9 cellular contexts compared by ENCODE assay signal in the genomic region with DNA sequence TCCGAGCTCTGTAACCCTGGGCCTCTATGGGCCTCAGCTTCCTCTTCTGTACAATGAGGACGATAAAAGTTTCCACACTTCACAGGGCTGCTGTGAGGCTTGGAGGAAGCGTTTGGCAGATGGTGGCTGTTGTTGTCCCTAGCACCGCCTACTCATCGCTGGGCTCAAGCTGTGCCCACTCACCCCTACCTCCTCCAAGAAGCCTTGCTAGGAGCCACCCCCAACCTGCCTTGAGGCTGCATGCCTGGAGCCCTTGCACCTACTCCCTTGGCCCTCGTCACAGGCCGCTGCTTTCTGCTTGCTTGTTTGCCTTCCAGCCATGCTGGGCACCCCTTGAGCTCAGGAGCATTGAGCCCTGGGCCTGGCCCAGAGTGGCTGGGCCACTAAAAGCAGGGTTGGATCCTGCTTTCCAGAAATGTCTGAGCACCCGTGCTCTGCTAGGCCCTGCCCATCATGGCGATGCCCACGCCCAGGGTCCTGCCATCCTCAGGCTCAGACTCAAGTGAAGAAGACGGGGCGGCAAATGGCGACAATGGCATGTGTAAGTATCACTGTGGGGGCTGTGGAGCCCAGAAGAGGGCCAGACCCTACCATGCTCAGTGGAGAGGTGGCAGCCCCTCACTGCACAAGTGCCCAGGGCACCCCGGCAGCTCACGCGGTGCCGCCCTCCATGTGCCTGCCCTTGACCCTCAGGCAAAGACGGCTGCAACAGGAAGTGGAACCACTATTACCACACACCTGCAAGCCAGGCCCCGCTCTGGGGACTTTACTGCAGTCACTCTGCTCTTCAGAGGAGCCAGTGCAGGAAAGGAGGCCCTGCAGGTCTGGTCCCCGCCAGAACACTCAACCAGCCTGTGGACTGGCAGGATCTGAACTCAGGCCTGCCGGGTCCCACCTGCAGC. TPM values are rescaled to one million over a fixed set of nuclear protein-coding genes. Genes with fewer than 3 reads are reported as not detected.
DNase-seq lines count a peak whose midpoint lies in the region; ATAC-seq, FAIRE-seq and TF ChIP-seq lines count a peak whose summit lies in the region.
"Had no signal": no experiment of that assay in that cellular context is flagged by ENCODE, and none has a peak within 500 bp of the region (broad histone marks: within the 10 kb centered on the region; RNA-seq: fewer than 3 reads in every experiment).

No MANE protein-coding gene starts in this region.

- no peak for TF ChIP-seq POLR2A in K562 (conservative IDR thresholded peaks at IDR 0.05)

- peaks cover 5% of the 10 kb centered on the region; the same call in 1 of the 3 replicates for H3K36me3 ChIP-seq in K562 (ENCODE audit: control insufficient read depth, insufficient read depth, low read length)

- H3K36me3 Mint-ChIP-seq in activated naive CD4-positive, alpha-beta T cell treated with anti-CD3 and anti-CD28 coated beads, Interleukin-2, amount 10 ng/mL, durations not matched to agents 7 days and 5 days = peaks cover 31% of the 10 kb centered on the region
- H3K36me3 Mint-ChIP-seq in progenitor cell of endocrine pancreas (ENCODE audit: insufficient read depth) = peaks cover 4% of the 10 kb centered on the region

- H3K4me3 Mint-ChIP-seq in activated naive CD4-positive, alpha-beta T cell treated with anti-CD3 and anti-CD28 coated beads, Interleukin-2, amount 10 ng/mL, durations not matched to agents 7 days and 5 days = peak overlapping the region; percentile 53
- H3K4me3 Mint-ChIP-seq in progenitor cell of endocrine pancreas (ENCODE audit: low read depth) = no peak overlapping the region

- TF ChIP-seq EP300 in K562 (IDR thresholded peaks at IDR 0.05; ENCODE audit: low read length) = no peak

- H3K4me1 ChIP-seq in K562 (replicated peaks in 1 of 2; ENCODE audit: control insufficient read depth in 2 of 2, insufficient read depth in 2 of 2, low read length in 2 of 2) = peaks cover 54 to 71% of the 10 kb centered on the region in 2 experiments

- no peaks in the 10 kb centered on the region for H3K27me3 ChIP-seq in K562 (ENCODE audit: control insufficient read depth in 2 of 2, insufficient read depth in 2 of 2, low read length in 2 of 2)

- no peaks in the 10 kb centered on the region for H3K9me3 Mint-ChIP-seq in activated naive CD4-positive, alpha-beta T cell treated with anti-CD3 and anti-CD28 coated beads, Interleukin-2, amount 10 ng/mL, durations not matched to agents 7 days and 5 days
- H3K9me3 Mint-ChIP-seq in progenitor cell of endocrine pancreas (ENCODE audit: low read depth) = no peaks in the 10 kb centered on the region

- H3K9me1 ChIP-seq in K562 (ENCODE audit: control insufficient read depth, insufficient read depth, low read length) = no peaks in the 10 kb centered on the region

- H3K4me2 ChIP-seq in K562 (ENCODE audit: insufficient read depth, low read length) = peak overlapping the region; percentile 2; the same call in 1 of the 2 replicates

- in situ Hi-C loops in K562 (cut with MboI) = loop anchor here (5.0 kb wide), 1 partner anchor 33 kb away; no protein-coding TSS in a partner anchor

- H3K9me3 ChIP-seq in K562 (replicated peaks; ENCODE audit: control insufficient read depth, insufficient read depth, low read depth, low read length) = no peaks in the 10 kb centered on the region

- H3K27me3 Mint-ChIP-seq in activated naive CD4-positive, alpha-beta T cell treated with anti-CD3 and anti-CD28 coated beads, Interleukin-2, amount 10 ng/mL, durations not matched to agents 7 days and 5 days = no peaks in the 10 kb centered on the region
- no peaks in the 10 kb centered on the region for H3K27me3 Mint-ChIP-seq in progenitor cell of endocrine pancreas

- no peak for TF ChIP-seq CTCF in K562 (IDR thresholded peaks at IDR 0.05 in 2 of 3, conservative IDR thresholded peaks at IDR 0.05 in 1 of 3; ENCODE audit: insufficient read depth in 2 of 3, low read depth in 1 of 3, low read length in 3 of 3)
- TF ChIP-seq CTCF in progenitor cell of endocrine pancreas (IDR thresholded peaks at IDR 0.05; ENCODE audit: unreplicated experiment) = no peak

- H3K9ac ChIP-seq in K562 (ENCODE audit: insufficient read depth in 1 of 2, low read depth in 2 of 2, low read length in 2 of 2) = peak overlapping the region; percentile 32 to 85

- intact Hi-C loops in K562 (cut with micrococcal nuclease) = no loop called here

- no peak for ATAC-seq in K562

- TF ChIP-seq RAD21 in K562 (CRISPR knock-in tag; conservative IDR thresholded peaks at IDR 0.05 in 1 of 2, IDR thresholded peaks at IDR 0.05 in 1 of 2) = no peak

- peak overlapping the region; percentile 69; the same call in 2 of the 3 replicates for H3K27ac ChIP-seq in K562 (ENCODE audit: extremely low read depth, low read depth, low read length)

- peaks cover 81% of the 10 kb centered on the region for H3K4me1 Mint-ChIP-seq in activated naive CD4-positive, alpha-beta T cell treated with anti-CD3 and anti-CD28 coated beads, Interleukin-2, amount 10 ng/mL, durations not matched to agents 7 days and 5 days
- H3K4me1 Mint-ChIP-seq in progenitor cell of endocrine pancreas (ENCODE audit: low read depth) = peaks cover 1% of the 10 kb centered on the region

- 0 out of 2 replicates have a peak overlapping the region, but pooled peaks have one; percentile 5 for H2AFZ ChIP-seq in K562 (ENCODE audit: low read depth, low read length)

- 90% methylated on average over 20 of the region's 21 CpGs for WGBS in K562 (ENCODE audit: insufficient coverage, low coverage, missing lambda C conversion rate)

- no peaks in the 10 kb centered on the region for H3K79me2 ChIP-seq in K562 (ENCODE audit: control insufficient read depth, insufficient read depth, low read length)

- H4K20me1 ChIP-seq in K562 (replicated peaks; ENCODE audit: control insufficient read depth, insufficient read depth, low read length) = no peaks in the 10 kb centered on the region

- no peak overlapping the region for H3K4me3 ChIP-seq in K562

- H3K27ac Mint-ChIP-seq in activated naive CD4-positive, alpha-beta T cell treated with anti-CD3 and anti-CD28 coated beads, Interleukin-2, amount 10 ng/mL, durations not matched to agents 7 days and 5 days = peak overlapping the region; percentile 98
- peak overlapping the region; percentile 45 for H3K27ac Mint-ChIP-seq in progenitor cell of endocrine pancreas

- no TSS peak for BruUV-seq in K562 (replicated peaks; lab: Mats Ljungman, UMichigan)

- CTCF ChIA-PET in activated naive CD4-positive, alpha-beta T cell treated with anti-CD3 and anti-CD28 coated beads, Interleukin-2, amount 10 ng/mL, durations not matched to agents 7 days and 5 days (lab: Charles Lee) = interaction anchor here (1.2 to 18.0 kb wide), 12 partner anchors 10 to 128 kb away, joined by 3 to 632 read pairs (median 7); partner anchors contain the start of genes CD52, CEP85 and UBXN11
- CTCF ChIA-PET in K562 (lab: Yijun Ruan, JAX; ENCODE audit: low intra/inter-chr PET ratio) = interaction anchor here (0.5 to 1.6 kb wide), 2 partner anchors 10 to 310 kb away, joined by 3 read pairs; partner anchors contain the start of gene SH3BGRL3

- POLR2A ChIA-PET in K562 (lab: Yijun Ruan, JAX) = interaction anchor here (0.6 to 2.0 kb wide), 11 partner anchors 10 to 189 kb away, joined by 3 to 10 read pairs (median 3); partner anchors contain the start of genes CD52, SH3BGRL3 and UBXN11

- FAIRE-seq in K562 (lab: Jason Lieb, UNC) = no peak
- FAIRE-seq: TTC549 had no signal

- DNase-seq in activated naive CD4-positive, alpha-beta T cell treated with anti-CD3 and anti-CD28 coated beads, Interleukin-2, amount 10 ng/mL, durations not matched to agents 7 days and 5 days = peak; percentile 66
- DNase-seq in activated naive CD4-positive, alpha-beta T cell treated with anti-CD3 and anti-CD28 coated beads, Interleukin-2, amount 50 U/mL, for 16 hours = no peak
- peak; percentile 97 for DNase-seq in NAMALWA (ENCODE audit: low spot score)
- DNase-seq in K562 (ENCODE audit: extremely low read depth in 1 of 4, low spot score in 3 of 4) = peak in 1 of 4 experiments; percentile 14
- DNase-seq in progenitor cell of endocrine pancreas (ENCODE audit: low spot score, unreplicated experiment) = no peak
- DNase-seq in NCI-H1417 (lab: John Stamatoyannopoulos, UW) = no peak
- no peak for DNase-seq in NCI-H2196 treated with DMSO at 0.1 percent for 48 hours (lab: John Stamatoyannopoulos, UW; ENCODE audit: unreplicated experiment)
- no peak for DNase-seq in iPS-NIHi7 (ENCODE audit: extremely low spot score)

RNA-seq across cellular contexts. Expression of gene SH3BGRL3, which starts 9.5 kb away (rescaled TPM):
- 38.1 and 86.2 TPM in 2 replicates for total RNA-seq in K562 (2011; cell fraction: chromatin; rRNA removed; ENCODE audit: low replicate concordance)
- 46.2 and 57.2 TPM in 2 replicates for total RNA-seq in K562 (2011; cell fraction: nucleolus; rRNA removed)
- total RNA-seq in K562 (2011; cell fraction: nucleoplasm; rRNA removed) = 65.8 and 101 TPM in 2 replicates
- total RNA-seq in K562 (2014; rRNA removed) (32.9 and 60.5 TPM in 2 replicates), K562 (2014; rRNA removed; fragmentation: Illumina TruSeq; extraction: Trizol) (29.8 and 30.3 TPM in 2 replicates), K562 (2015; rRNA removed; fragmentation: Illumina TruSeq; extraction: Trizol) (54.2 and 55.0 TPM in 2 replicates), K562 (2021) (96.2 and 110 TPM in 2 replicates), progenitor cell of endocrine pancreas (63.8 and 66.6 TPM in 2 replicates)
- polyA plus RNA-seq in K562 (2011; rRNA removed) (50.3 and 83.3 TPM in 2 replicates), K562 (2014; fragmentation: Illumina TruSeq; extraction: Trizol) (140 and 152 TPM in 2 replicates), K562 (2014; fragmentation: Nextera tagmentation; extraction: Ambion mirVana) (100 to 1,000 TPM; 106 to 137 TPM), K562 (2014; rRNA removed) (31.1 and 33.8 TPM in 2 replicates)
- polyA plus RNA-seq in K562 (2011; cell fraction: cytosol; rRNA removed) = 116 and 139 TPM in 2 replicates
- polyA plus RNA-seq in K562 (2011; cell fraction: nucleus; rRNA removed) = 74.3 and 96.2 TPM in 2 replicates
- 175 and 179 TPM in 2 replicates for polyA plus RNA-seq in K562 (2012)
- polyA minus RNA-seq in K562 (2011; rRNA and poly(A)+ RNA removed) = 79.6 and 89.0 TPM in 2 replicates
- polyA minus RNA-seq in K562 (2011; cell fraction: cytosol; rRNA and poly(A)+ RNA removed) = 86.5 and 93.9 TPM in 2 replicates
- 34.3 and 44.0 TPM in 2 replicates for polyA minus RNA-seq in K562 (2011; cell fraction: nucleus; rRNA and poly(A)+ RNA removed)

RNA-seq across cellular contexts. Expression of gene UBXN11, which starts 17.0 kb away (rescaled TPM):
- 26.5 and 67.3 TPM in 2 replicates for total RNA-seq in K562 (2011; cell fraction: chromatin; rRNA removed; ENCODE audit: low replicate concordance)
- total RNA-seq in K562 (2011; cell fraction: nucleolus; rRNA removed) = 42.6 and 44.4 TPM in 2 replicates
- 37.0 and 39.5 TPM in 2 replicates for total RNA-seq in K562 (2011; cell fraction: nucleoplasm; rRNA removed)
- total RNA-seq in K562 (2014; rRNA removed) (11.3 and 11.5 TPM in 2 replicates), K562 (2014; rRNA removed; fragmentation: Illumina TruSeq; extraction: Trizol) (2.6 and 4.0 TPM in 2 replicates), K562 (2015; rRNA removed; fragmentation: Illumina TruSeq; extraction: Trizol) (8.1 and 8.2 TPM in 2 replicates), K562 (2021) (20.2 and 24.9 TPM in 2 replicates), progenitor cell of endocrine pancreas (47.8 and 48.9 TPM in 2 replicates)
- polyA plus RNA-seq in K562 (2011; rRNA removed) (17.5 and 20.9 TPM in 2 replicates), K562 (2014; fragmentation: Illumina TruSeq; extraction: Trizol) (12.3 and 14.7 TPM in 2 replicates), K562 (2014; fragmentation: Nextera tagmentation; extraction: Ambion mirVana) (1 to 10 TPM in 1 of 2 experiments, under 1 TPM in 1; 0.48 to 2.1 TPM), K562 (2014; rRNA removed) (30.6 and 34.3 TPM in 2 replicates)
- polyA plus RNA-seq in K562 (2011; cell fraction: cytosol; rRNA removed) = 20.1 and 26.4 TPM in 2 replicates
- polyA plus RNA-seq in K562 (2011; cell fraction: nucleus; rRNA removed) = 134 and 188 TPM in 2 replicates
- 23.4 and 28.6 TPM in 2 replicates for polyA plus RNA-seq in K562 (2012)
- 9.3 and 10.4 TPM in 2 replicates for polyA minus RNA-seq in K562 (2011; rRNA and poly(A)+ RNA removed)
- polyA minus RNA-seq in K562 (2011; cell fraction: cytosol; rRNA and poly(A)+ RNA removed) = 7.9 and 8.8 TPM in 2 replicates
- 26.3 and 27.6 TPM in 2 replicates for polyA minus RNA-seq in K562 (2011; cell fraction: nucleus; rRNA and poly(A)+ RNA removed)

RNA-seq across cellular contexts. Expression of gene CD52, which starts 28.3 kb away (rescaled TPM):
- total RNA-seq in K562 (2011; cell fraction: chromatin; rRNA removed; ENCODE audit: low replicate concordance) = 26.7 and 65.5 TPM in 2 replicates
- total RNA-seq in K562 (2011; cell fraction: nucleolus; rRNA removed) = 72.0 and 78.5 TPM in 2 replicates
- 50.2 and 55.9 TPM in 2 replicates for total RNA-seq in K562 (2011; cell fraction: nucleoplasm; rRNA removed)
- 34.9 and 43.3 TPM in 2 replicates for total RNA-seq in K562 (2014; rRNA removed)
- 127 TPM in 2 replicates for total RNA-seq in K562 (2014; rRNA removed; fragmentation: Illumina TruSeq; extraction: Trizol)
- total RNA-seq in K562 (2015; rRNA removed; fragmentation: Illumina TruSeq; extraction: Trizol) = 182 and 185 TPM in 2 replicates
- total RNA-seq in K562 (2021) = 70.9 and 90.7 TPM in 2 replicates
- polyA plus RNA-seq in K562 (2011; rRNA removed) = 312 and 418 TPM in 2 replicates
- 457 and 520 TPM in 2 replicates for polyA plus RNA-seq in K562 (2011; cell fraction: cytosol; rRNA removed)
- 77.7 and 147 TPM in 2 replicates for polyA plus RNA-seq in K562 (2011; cell fraction: nucleus; rRNA removed)
- polyA plus RNA-seq in K562 (2012) = 170 and 195 TPM in 2 replicates
- polyA plus RNA-seq in K562 (2014; fragmentation: Illumina TruSeq; extraction: Trizol) = 147 and 173 TPM in 2 replicates
- polyA plus RNA-seq in K562 (2014; fragmentation: Nextera tagmentation; extraction: Ambion mirVana) = 100 to 1,000 TPM; 355 to 488 TPM
- 152 and 198 TPM in 2 replicates for polyA plus RNA-seq in K562 (2014; rRNA removed)
- 56.1 and 74.7 TPM in 2 replicates for polyA minus RNA-seq in K562 (2011; rRNA and poly(A)+ RNA removed)
- 28.1 and 33.6 TPM in 2 replicates for polyA minus RNA-seq in K562 (2011; cell fraction: cytosol; rRNA and poly(A)+ RNA removed)
- polyA minus RNA-seq in K562 (2011; cell fraction: nucleus; rRNA and poly(A)+ RNA removed) = 6.9 and 14.1 TPM in 2 replicates
- total RNA-seq in progenitor cell of endocrine pancreas = 0.89 and 1.8 TPM in 2 replicates

RNA-seq across cellular contexts. Expression of gene CEP85, which starts 55.4 kb away (rescaled TPM):
- total RNA-seq in K562 (2011; cell fraction: chromatin; rRNA removed; ENCODE audit: low replicate concordance) = 303 and 318 TPM in 2 replicates
- total RNA-seq in K562 (2011; cell fraction: nucleolus; rRNA removed) = 171 and 180 TPM in 2 replicates
- 221 and 317 TPM in 2 replicates for total RNA-seq in K562 (2011; cell fraction: nucleoplasm; rRNA removed)
- 75.9 and 77.9 TPM in 2 replicates for total RNA-seq in K562 (2014; rRNA removed)
- 89.6 and 92.6 TPM in 2 replicates for total RNA-seq in K562 (2014; rRNA removed; fragmentation: Illumina TruSeq; extraction: Trizol)
- 85.3 and 88.7 TPM in 2 replicates for total RNA-seq in K562 (2015; rRNA removed; fragmentation: Illumina TruSeq; extraction: Trizol)
- 80.2 and 84.8 TPM in 2 replicates for total RNA-seq in K562 (2021)
- 140 and 167 TPM in 2 replicates for polyA plus RNA-seq in K562 (2011; rRNA removed)
- 105 and 143 TPM in 2 replicates for polyA plus RNA-seq in K562 (2011; cell fraction: cytosol; rRNA removed)
- polyA plus RNA-seq in K562 (2011; cell fraction: nucleus; rRNA removed) = 433 and 499 TPM in 2 replicates
- polyA plus RNA-seq in K562 (2012) = 59.3 and 74.9 TPM in 2 replicates
- polyA plus RNA-seq in K562 (2014; fragmentation: Illumina TruSeq; extraction: Trizol) = 102 and 107 TPM in 2 replicates
- polyA plus RNA-seq in K562 (2014; fragmentation: Nextera tagmentation; extraction: Ambion mirVana) = 100 to 1,000 TPM in 1 of 2 experiments, 10 to 100 TPM in 1; 42.1 to 107 TPM
- polyA plus RNA-seq in K562 (2014; rRNA removed) = 97.5 and 114 TPM in 2 replicates
- 123 and 147 TPM in 2 replicates for polyA minus RNA-seq in K562 (2011; rRNA and poly(A)+ RNA removed)
- 48.4 and 50.9 TPM in 2 replicates for polyA minus RNA-seq in K562 (2011; cell fraction: cytosol; rRNA and poly(A)+ RNA removed)
- 106 and 172 TPM in 2 replicates for polyA minus RNA-seq in K562 (2011; cell fraction: nucleus; rRNA and poly(A)+ RNA removed)
- total RNA-seq in progenitor cell of endocrine pancreas = 20.8 and 21.3 TPM in 2 replicates

Comparison
In these comparisons a context has a peak if more than half of its experiments do, and no peak if none do; other contexts are left out.
1. DNase-seq: peak in activated naive CD4-positive, alpha-beta T cell treated with anti-CD3 and anti-CD28 coated beads, Interleukin-2, amount 10 ng/mL, durations not matched to agents 7 days and 5 days (single experiment) and NAMALWA (single experiment); none in activated naive CD4-positive, alpha-beta T cell treated with anti-CD3 and anti-CD28 coated beads, Interleukin-2, amount 50 U/mL, for 16 hours (single experiment), progenitor cell of endocrine pancreas (single experiment), NCI-H1417 (0 of 3), NCI-H2196 treated with DMSO at 0.1 percent for 48 hours (single experiment) and iPS-NIHi7 (single experiment).
2. RNA of gene CD52, which starts 28.3 kb away (total RNA-seq): 26.7 to 185 TPM in K562; 0.89 to 1.8 TPM in progenitor cell of endocrine pancreas; every median in the first group is over 10 times any median in the second.